ENCODE assay signal across 9 cellular contexts in the genomic region with DNA sequence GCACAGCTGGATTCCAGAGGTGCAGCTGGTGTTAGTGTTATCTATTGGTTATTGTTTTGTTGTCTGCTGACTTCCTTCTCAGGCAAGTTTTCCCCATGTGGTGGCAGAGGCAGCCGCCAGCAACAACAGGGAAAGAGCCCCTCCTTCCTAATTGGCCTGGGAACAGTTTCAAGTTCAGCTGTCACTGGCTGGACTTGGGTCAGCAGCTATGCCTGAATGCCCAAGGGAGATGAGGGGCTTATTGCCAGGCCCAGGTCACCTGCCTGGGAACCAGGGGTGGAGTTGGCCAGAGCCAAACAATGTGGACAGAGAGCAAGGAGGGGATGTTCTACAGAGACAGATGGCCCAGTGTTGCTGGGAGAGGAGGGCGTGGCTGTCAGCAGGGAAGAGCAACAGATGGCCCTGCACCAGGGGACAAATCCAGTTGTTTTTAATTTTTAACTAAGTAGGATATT. TPM values are rescaled to one million over a fixed set of nuclear protein-coding genes. Genes with fewer than 3 reads are reported as not detected.
A peak's percentile ranks its signal among the peaks of the same experiment; 100 is the strongest.
DNase-seq lines count a peak whose midpoint lies in the region; ATAC-seq and TF ChIP-seq lines count a peak whose summit lies in the region.
"Had no signal": no experiment of that assay in that cellular context is flagged by ENCODE, and none has a peak within 500 bp of the region (broad histone marks: within the 10 kb centered on the region; RNA-seq: fewer than 3 reads in every experiment).

No MANE protein-coding gene starts in this region.

- no peak overlapping the region for H3K4me3 ChIP-seq in mammary epithelial cell (replicated peaks in 1 of 3; ENCODE audit: insufficient read depth in 1 of 3, low read depth in 2 of 3, low read length in 3 of 3)
- H3K4me3 ChIP-seq: SK-N-MC had no signal

- H2AFZ ChIP-seq in mammary epithelial cell (ENCODE audit: low read depth, low read length), result no peak overlapping the region

- H3K36me3 ChIP-seq in mammary epithelial cell (ENCODE audit: insufficient read depth, low read length), result no peaks in the 10 kb centered on the region

- H3K79me2 ChIP-seq in mammary epithelial cell (ENCODE audit: insufficient read depth, low read length), result no peaks in the 10 kb centered on the region

- dilution Hi-C loops in mammary epithelial cell (cut with HindIII; ENCODE audit: low sequenced_read_pairs), result no loop called here

- ATAC-seq in stimulated activated memory B cell treated with anti-CD40 and anti-IgM and Interleukin-4, amounts not matched to agents 10 μg/mL and 1 μg/mL and 100 μg/mL, for 72 hours, result no peak
- ATAC-seq in HG02588 (IDR thresholded peaks at IDR 0.05; ENCODE audit: unreplicated experiment) (no peak), HG02840 (IDR thresholded peaks at IDR 0.05; ENCODE audit: low FRiP score, unreplicated experiment) (no peak)

- no peak for TF ChIP-seq CTCF in MCF 10A (IDR thresholded peaks at IDR 0.05; ENCODE audit: unreplicated experiment)
- TF ChIP-seq CTCF in mammary epithelial cell (conservative IDR thresholded peaks at IDR 0.05 in 1 of 2, IDR thresholded peaks at IDR 0.05 in 1 of 2; ENCODE audit: extremely low read depth in 1 of 2, insufficient read depth in 1 of 2, low read depth in 1 of 2, low read length in 2 of 2), result no peak

- no peak overlapping the region for H3K4me3 Mint-ChIP-seq in MCF 10A (ENCODE audit: unreplicated experiment)
- no peak overlapping the region for H3K4me3 Mint-ChIP-seq in stimulated activated memory B cell treated with anti-CD40 and anti-IgM and Interleukin-4, amounts not matched to agents 10 μg/mL and 1 μg/mL and 100 μg/mL, for 72 hours

- peaks cover 46% of the 10 kb centered on the region for H3K36me3 Mint-ChIP-seq in MCF 10A (ENCODE audit: insufficient read depth, unreplicated experiment)
- peaks cover 24% of the 10 kb centered on the region for H3K36me3 Mint-ChIP-seq in stimulated activated memory B cell treated with anti-CD40 and anti-IgM and Interleukin-4, amounts not matched to agents 10 μg/mL and 1 μg/mL and 100 μg/mL, for 72 hours

- WGBS in mammary epithelial cell (ENCODE audit: low coverage, missing lambda C conversion rate), result 86% methylated on average over 2 of the region's 2 CpGs

- intact Hi-C loops in MCF 10A (cut with micrococcal nuclease) (no loop called here), mammary epithelial cell (cut with micrococcal nuclease) (no loop called here)

- H3K27ac ChIP-seq in mammary epithelial cell (ENCODE audit: insufficient read depth, low read depth, low read length) (no peak overlapping the region), layer of hippocampus (ENCODE audit: low read depth, low read length) (peak overlapping the region; percentile 92), substantia nigra (ENCODE audit: low read depth, low read length, poor library complexity, severe bottlenecking) (peak overlapping the region; percentile 87)
- H3K27ac ChIP-seq: SK-N-MC had no signal

- peaks cover 9% of the 10 kb centered on the region for H3K4me1 Mint-ChIP-seq in MCF 10A (ENCODE audit: insufficient read depth, unreplicated experiment)
- peaks cover 13% of the 10 kb centered on the region for H3K4me1 Mint-ChIP-seq in stimulated activated memory B cell treated with anti-CD40 and anti-IgM and Interleukin-4, amounts not matched to agents 10 μg/mL and 1 μg/mL and 100 μg/mL, for 72 hours

- peak overlapping the region; percentile 40 for H3K27ac Mint-ChIP-seq in MCF 10A (ENCODE audit: low read depth, unreplicated experiment)
- no peak overlapping the region for H3K27ac Mint-ChIP-seq in stimulated activated memory B cell treated with anti-CD40 and anti-IgM and Interleukin-4, amounts not matched to agents 10 μg/mL and 1 μg/mL and 100 μg/mL, for 72 hours

- POLR2A ChIA-PET in MCF 10A (lab: Yijun Ruan, JAX), result interaction anchor here (1.6 kb wide), 1 partner anchor 14 kb away, joined by 3 read pairs; no protein-coding TSS in a partner anchor

- no peaks in the 10 kb centered on the region for H3K9me3 ChIP-seq in mammary epithelial cell (replicated peaks; ENCODE audit: insufficient read depth, low read length)

- in situ Hi-C loops in mammary epithelial cell (cut with MboI; ENCODE audit: low sequenced_read_pairs in 2 of 2), result no loop called here

- DNase-seq in MCF 10A (ENCODE audit: unreplicated experiment) (no peak), mammary epithelial cell (no peak), anterior cingulate cortex (lab: John Stamatoyannopoulos, UW) (peak in 57 of 58 donors; percentile 31 to 94 (median 76)), substantia nigra (lab: John Stamatoyannopoulos, UW) (peak in 48 of 49 donors; percentile 33 to 95 (median 80))

- H3K27me3 Mint-ChIP-seq in MCF 10A (ENCODE audit: insufficient read depth, unreplicated experiment), result no peaks in the 10 kb centered on the region
- no peaks in the 10 kb centered on the region for H3K27me3 Mint-ChIP-seq in stimulated activated memory B cell treated with anti-CD40 and anti-IgM and Interleukin-4, amounts not matched to agents 10 μg/mL and 1 μg/mL and 100 μg/mL, for 72 hours

- no peak overlapping the region for H3K9ac ChIP-seq in mammary epithelial cell (ENCODE audit: insufficient read depth, low read length)

- no peaks in the 10 kb centered on the region for H3K27me3 ChIP-seq in mammary epithelial cell (ENCODE audit: insufficient read depth, low read length)
- no peaks in the 10 kb centered on the region for H3K27me3 ChIP-seq in layer of hippocampus (ENCODE audit: control insufficient read depth, insufficient read depth, low read length)

- no peaks in the 10 kb centered on the region for H3K4me1 ChIP-seq in mammary epithelial cell (ENCODE audit: insufficient read depth, low read length)

- BruUV-seq in MCF 10A (replicated peaks; lab: Mats Ljungman, UMichigan) (no TSS peak), mammary epithelial cell (replicated peaks; lab: Mats Ljungman, UMichigan) (no TSS peak)

- H4K20me1 ChIP-seq in mammary epithelial cell (ENCODE audit: insufficient read depth, low read length), result no peaks in the 10 kb centered on the region

- no peaks in the 10 kb centered on the region for H3K9me3 Mint-ChIP-seq in MCF 10A (ENCODE audit: unreplicated experiment)
- H3K9me3 Mint-ChIP-seq in stimulated activated memory B cell treated with anti-CD40 and anti-IgM and Interleukin-4, amounts not matched to agents 10 μg/mL and 1 μg/mL and 100 μg/mL, for 72 hours, result no peaks in the 10 kb centered on the region

- CTCF ChIA-PET in MCF 10A (lab: Yijun Ruan, JAX), result interaction anchor here (0.6 to 1.2 kb wide), 3 partner anchors 9 to 194 kb away, joined by 3 read pairs; no protein-coding TSS in a partner anchor
- CTCF ChIA-PET in mammary epithelial cell (lab: Charles Lee; ENCODE audit: low non-redundant PET), result no interaction called here

- no peak overlapping the region for H3K4me2 ChIP-seq in mammary epithelial cell (ENCODE audit: insufficient read depth, low read depth, low read length)

RNA-seq across cellular contexts. Expression of gene TPCN1, which starts 38.3 kb away (rescaled TPM):
- 42.7 and 43.0 TPM in 2 replicates for total RNA-seq in MCF 10A (2022)
- total RNA-seq in mammary epithelial cell, result 10 to 100 TPM; 10.7 to 62.3 TPM
- polyA plus RNA-seq in mammary epithelial cell, result 17.8 TPM
- 43.6 TPM for polyA minus RNA-seq in mammary epithelial cell

Comparison
In these comparisons a context has a peak if more than half of its experiments do, and no peak if none do; other contexts are left out.
1. DNase-seq: peak in anterior cingulate cortex (57 of 58) and substantia nigra (48 of 49); none in MCF 10A (single experiment) and mammary epithelial cell (single experiment).